12 cellular contexts compared by ENCODE assay signal in the genomic region with DNA sequence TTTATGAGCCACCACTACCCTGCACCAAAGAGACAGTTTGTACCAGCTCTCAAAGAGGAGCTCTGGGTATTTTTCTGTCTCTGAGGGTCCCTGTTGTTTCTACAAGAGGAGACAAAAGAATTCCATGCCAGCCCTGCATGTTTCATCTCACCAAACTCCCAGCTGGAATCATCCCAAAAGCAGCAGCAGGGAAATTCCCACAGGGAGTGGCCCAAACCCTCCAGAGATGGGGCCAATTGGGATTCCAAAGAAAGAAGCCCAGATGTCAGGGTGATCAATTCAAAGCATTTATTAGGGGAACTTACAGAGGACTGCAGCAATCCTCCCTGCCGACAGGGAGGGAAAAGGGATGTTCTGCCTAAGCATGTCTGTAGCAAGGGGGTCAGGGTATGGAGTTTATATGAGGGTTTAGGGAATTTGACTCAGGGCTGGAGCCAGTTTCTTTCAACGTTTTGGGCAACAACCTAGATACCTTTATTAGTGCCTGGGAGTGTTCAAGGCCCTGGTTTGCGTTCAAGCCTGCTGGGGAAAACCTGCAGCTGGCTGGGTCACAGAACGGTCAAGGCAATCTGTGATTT. TPM values are rescaled to one million over a fixed set of nuclear protein-coding genes. Genes with fewer than 3 reads are reported as not detected.
A peak's percentile ranks its signal among the peaks of the same experiment; 100 is the strongest.
DNase-seq lines count a peak whose midpoint lies in the region; ATAC-seq and TF ChIP-seq lines count a peak whose summit lies in the region.
"Had no signal": no experiment of that assay in that cellular context is flagged by ENCODE, and none has a peak within 500 bp of the region (broad histone marks: within the 10 kb centered on the region; RNA-seq: fewer than 3 reads in every experiment).

No MANE protein-coding gene starts in this region.

- TF ChIP-seq POLR2A in body of pancreas (IDR thresholded peaks at IDR 0.05) (no peak), gastrocnemius medialis (IDR thresholded peaks at IDR 0.05) (no peak)

- H3K36me3 ChIP-seq in HUES48 (ENCODE audit: control insufficient read depth, insufficient read depth, low read length): no peaks in the 10 kb centered on the region
- no peaks in the 10 kb centered on the region for H3K36me3 ChIP-seq in body of pancreas (replicated peaks in 1 of 2; ENCODE audit: insufficient read depth in 1 of 2, low read depth in 2 of 2)
- H3K36me3 ChIP-seq in gastrocnemius medialis: no peaks in the 10 kb centered on the region
- H3K36me3 ChIP-seq in effector memory CD4-positive, alpha-beta T cell (ENCODE audit: control insufficient read depth, insufficient read depth, low read length): no peaks in the 10 kb centered on the region
- H3K36me3 ChIP-seq: thoracic aorta had no signal

- no peak for TF ChIP-seq CTCF in body of pancreas (IDR thresholded peaks at IDR 0.05)
- TF ChIP-seq CTCF in gastrocnemius medialis (IDR thresholded peaks at IDR 0.05 in 4 of 5, conservative IDR thresholded peaks at IDR 0.05 in 1 of 5): no peak

- peak in 3 of 4 donors; percentile 15 to 39 (median 34) for DNase-seq in body of pancreas
- peak; percentile 33 for DNase-seq in iris pigment epithelial cell (ENCODE audit: low read depth)
- DNase-seq in gastrocnemius medialis: no peak
- DNase-seq in activated naive CD4-positive, alpha-beta T cell treated with anti-CD3 and anti-CD28 coated beads for 36 hours: no peak
- no peak for DNase-seq in effector memory CD4-positive, alpha-beta T cell
- DNase-seq in NCI-H2081 treated with DMSO at 0.1 percent for 48 hours (lab: John Stamatoyannopoulos, UW): no peak
- DNase-seq: activated naive CD8-positive, alpha-beta T cell treated with anti-CD3 and anti-CD28 coated beads for 36 hours had no signal

- H3K36me3 Mint-ChIP-seq in activated naive CD4-positive, alpha-beta T cell treated with anti-CD3 and anti-CD28 coated beads for 36 hours (ENCODE audit: low read depth): no peaks in the 10 kb centered on the region
- H3K36me3 Mint-ChIP-seq: activated naive CD8-positive, alpha-beta T cell treated with anti-CD3 and anti-CD28 coated beads for 36 hours had no signal

- H3K4me1 ChIP-seq in HUES48 (ENCODE audit: control insufficient read depth, insufficient read depth, low read length) (peaks cover 4% of the 10 kb centered on the region; the same call in 1 of the 2 replicates), body of pancreas (peaks cover 9% of the 10 kb centered on the region), gastrocnemius medialis (no peaks in the 10 kb centered on the region)
- no peaks in the 10 kb centered on the region for H3K4me1 ChIP-seq in effector memory CD4-positive, alpha-beta T cell (ENCODE audit: control insufficient read depth, insufficient read depth, low read length, poor library complexity, severe bottlenecking)

- 29 to 40% methylated on average over 4 of the region's 4 CpGs for WGBS in body of pancreas, 2 donors

- ATAC-seq in body of pancreas (no peak), gastrocnemius medialis (no peak)

- H3K9me3 ChIP-seq in HUES48 (ENCODE audit: control insufficient read depth, insufficient read depth, low read length) (no peaks in the 10 kb centered on the region), body of pancreas (no peaks in the 10 kb centered on the region), gastrocnemius medialis (no peaks in the 10 kb centered on the region)
- no peaks in the 10 kb centered on the region for H3K9me3 ChIP-seq in effector memory CD4-positive, alpha-beta T cell (ENCODE audit: control insufficient read depth, low read length)
- H3K9me3 ChIP-seq: thoracic aorta had no signal

- H3K27ac Mint-ChIP-seq in activated naive CD4-positive, alpha-beta T cell treated with anti-CD3 and anti-CD28 coated beads for 36 hours: no peak overlapping the region
- H3K27ac Mint-ChIP-seq: activated naive CD8-positive, alpha-beta T cell treated with anti-CD3 and anti-CD28 coated beads for 36 hours had no signal

- H3K4me3 ChIP-seq in HUES48 (ENCODE audit: low read depth, low read length): no peak overlapping the region
- no peak overlapping the region for H3K4me3 ChIP-seq in body of pancreas
- H3K4me3 ChIP-seq in gastrocnemius medialis: no peak overlapping the region
- no peak overlapping the region for H3K4me3 ChIP-seq in effector memory CD4-positive, alpha-beta T cell (ENCODE audit: insufficient read depth, low read depth, low read length, poor library complexity, severe bottlenecking)
- H3K4me3 ChIP-seq: GM12878, thoracic aorta had no signal

- intact Hi-C loops in body of pancreas (cut with DNase I): loop anchor here (10.0 kb wide), 1 partner anchor 133 kb away; no protein-coding TSS in a partner anchor
- intact Hi-C loops in gastrocnemius medialis (cut with DNase I; ENCODE audit: low total_unique reads): no loop called here
- intact Hi-C loops in activated naive CD4-positive, alpha-beta T cell treated with anti-CD3 and anti-CD28 coated beads for 36 hours (cut with micrococcal nuclease): no loop called here

- H3K27ac ChIP-seq in HUES48 (ENCODE audit: low read depth, low read length): peak overlapping the region; percentile 57
- H3K27ac ChIP-seq in body of pancreas: no peak overlapping the region
- H3K27ac ChIP-seq in gastrocnemius medialis: no peak overlapping the region
- no peak overlapping the region for H3K27ac ChIP-seq in effector memory CD4-positive, alpha-beta T cell (ENCODE audit: insufficient read depth, low read length, poor library complexity, severe bottlenecking)
- H3K27ac ChIP-seq: thoracic aorta had no signal

- no peak overlapping the region for H3K4me3 Mint-ChIP-seq in activated naive CD4-positive, alpha-beta T cell treated with anti-CD3 and anti-CD28 coated beads for 36 hours
- H3K4me3 Mint-ChIP-seq: activated naive CD8-positive, alpha-beta T cell treated with anti-CD3 and anti-CD28 coated beads for 36 hours had no signal

- H3K9ac ChIP-seq in HUES48 (ENCODE audit: low read depth, low read length): no peak overlapping the region

- H3K27me3 Mint-ChIP-seq in activated naive CD4-positive, alpha-beta T cell treated with anti-CD3 and anti-CD28 coated beads for 36 hours (ENCODE audit: low read depth): peaks cover 6% of the 10 kb centered on the region

- H3K27me3 ChIP-seq in HUES48 (ENCODE audit: control insufficient read depth, insufficient read depth, low read length) (no peaks in the 10 kb centered on the region), body of pancreas (no peaks in the 10 kb centered on the region), gastrocnemius medialis (no peaks in the 10 kb centered on the region)
- H3K27me3 ChIP-seq in effector memory CD4-positive, alpha-beta T cell (replicated peaks; ENCODE audit: control insufficient read depth, insufficient read depth, low read length, poor library complexity, severe bottlenecking): peaks cover 3% of the 10 kb centered on the region

- H3K9me3 Mint-ChIP-seq in activated naive CD4-positive, alpha-beta T cell treated with anti-CD3 and anti-CD28 coated beads for 36 hours: no peaks in the 10 kb centered on the region
- H3K9me3 Mint-ChIP-seq: activated naive CD8-positive, alpha-beta T cell treated with anti-CD3 and anti-CD28 coated beads for 36 hours had no signal

- H3K4me1 Mint-ChIP-seq in activated naive CD4-positive, alpha-beta T cell treated with anti-CD3 and anti-CD28 coated beads for 36 hours (ENCODE audit: low read depth): no peaks in the 10 kb centered on the region
- H3K4me1 Mint-ChIP-seq: activated naive CD8-positive, alpha-beta T cell treated with anti-CD3 and anti-CD28 coated beads for 36 hours had no signal

- CTCF ChIA-PET in activated naive CD4-positive, alpha-beta T cell treated with anti-CD3 and anti-CD28 coated beads for 36 hours (lab: Charles Lee): no interaction called here

- in situ Hi-C loops in gastrocnemius medialis (cut with MboI; ENCODE audit: low sequenced_read_pairs in 4 of 4): no loop called here

RNA-seq across cellular contexts. Expression of gene MUC22, which starts 47.2 kb away (rescaled TPM):
- total RNA-seq in body of pancreas (not detected), gastrocnemius medialis (under 1 TPM; 0.05 to 0.36 (median 0.18) TPM)
- total RNA-seq in activated naive CD4-positive, alpha-beta T cell treated with anti-CD3 and anti-CD28 coated beads for 36 hours: not detected
- total RNA-seq: activated CD8-positive, alpha-beta memory T cell treated with anti-CD3 and anti-CD28 coated beads for 36 hours; activated naive CD8-positive, alpha-beta T cell treated with anti-CD3 and anti-CD28 coated beads for 36 hours; H4; thoracic aorta had no signal

RNA-seq across cellular contexts. Expression of gene C6orf15, which starts 54.9 kb away (rescaled TPM):
- not detected for total RNA-seq in body of pancreas
- total RNA-seq in gastrocnemius medialis: not detected
- total RNA-seq in activated naive CD4-positive, alpha-beta T cell treated with anti-CD3 and anti-CD28 coated beads for 36 hours: not detected
- total RNA-seq: activated CD8-positive, alpha-beta memory T cell treated with anti-CD3 and anti-CD28 coated beads for 36 hours; activated naive CD8-positive, alpha-beta T cell treated with anti-CD3 and anti-CD28 coated beads for 36 hours; GM12878; H4; thoracic aorta had no signal

RNA-seq across cellular contexts. Expression of gene PSORS1C1, which starts 57.1 kb away (rescaled TPM):
- total RNA-seq in body of pancreas: 1 to 10 TPM; 1.6 to 3.4 TPM
- not detected for total RNA-seq in gastrocnemius medialis
- total RNA-seq in activated naive CD4-positive, alpha-beta T cell treated with anti-CD3 and anti-CD28 coated beads for 36 hours: under 1 TPM; 0.29 to 0.40 TPM
- total RNA-seq: activated CD8-positive, alpha-beta memory T cell treated with anti-CD3 and anti-CD28 coated beads for 36 hours; GM12878 had no signal

Comparison
In these comparisons a context has a peak if more than half of its experiments do, and no peak if none do; other contexts are left out.
1. DNase-seq: peak in body of pancreas (3 of 4) and iris pigment epithelial cell (single experiment); none in gastrocnemius medialis (0 of 2), activated naive CD4-positive, alpha-beta T cell treated with anti-CD3 and anti-CD28 coated beads for 36 hours (single experiment), effector memory CD4-positive, alpha-beta T cell (0 of 3) and NCI-H2081 treated with DMSO at 0.1 percent for 48 hours (single experiment).